1 cellular context compared by ENCODE assay signal in genomic region chr1:211258756-211259595, GRCh38.
TF ChIP-seq lines count a peak whose summit lies in the region.

RCOR3 (plus strand) TSS chr1:211259366; CDS start chr1:211259561, 195 bp downstream.

TF ChIP-seq in HepG2, 621 proteins besides CTCF, POLR2A, EP300 and RAD21 (continued from another document and continues in another):
- TF ChIP-seq ZBTB37 (CRISPR knock-in tag; IDR thresholded peaks at IDR 0.05) (no peak), ZNF335 (CRISPR knock-in tag; IDR thresholded peaks at IDR 0.05) (peak; percentile 19; the same call in 1 of the 2 replicates), ZBTB7A (CRISPR knock-in tag; IDR thresholded peaks at IDR 0.05) (peak; percentile 49; the same call in 1 of the 2 replicates), TSC22D2 (CRISPR knock-in tag; IDR thresholded peaks at IDR 0.05; ENCODE audit: borderline replicate concordance) (peak; percentile 65; the same call in 1 of the 2 replicates), ETV5 (CRISPR knock-in tag; IDR thresholded peaks at IDR 0.05; ENCODE audit: borderline replicate concordance) (peak; percentile 74), CBX5 (CRISPR knock-in tag; IDR thresholded peaks at IDR 0.05; ENCODE audit: borderline replicate concordance) (peak; percentile 77; the same call in 1 of the 2 replicates), RFX1 (IDR thresholded peaks at IDR 0.05) (no peak), HNF1B (CRISPR knock-in tag; IDR thresholded peaks at IDR 0.05) (peak; percentile 40; the same call in 1 of the 2 replicates), CREM (IDR thresholded peaks at IDR 0.05) (no peak), CREM (CRISPR knock-in tag; IDR thresholded peaks at IDR 0.05) (peak; percentile 28; the same call in 1 of the 2 replicates), ZFP41 (CRISPR knock-in tag; IDR thresholded peaks at IDR 0.05; ENCODE audit: borderline replicate concordance) (no peak), ZNF24 (IDR thresholded peaks at IDR 0.05) (no peak), YY1 (IDR thresholded peaks at IDR 0.05; ENCODE audit: insufficient read depth, insufficient replicate concordance, low read depth, low read length) (peak; percentile 86), ZNF75D (CRISPR knock-in tag; IDR thresholded peaks at IDR 0.05; ENCODE audit: borderline replicate concordance) (no peak), NR2F6 (IDR thresholded peaks at IDR 0.05) (0 out of 2 replicates have a peak, but pooled peaks have one; percentile 6), NR2F6 (CRISPR knock-in tag; IDR thresholded peaks at IDR 0.05) (peak; percentile 49; the same call in 1 of the 2 replicates), TMF1 (CRISPR knock-in tag; IDR thresholded peaks at IDR 0.05; ENCODE audit: low read depth) (peak; percentile 41; the same call in 1 of the 2 replicates), ZNF543 (CRISPR knock-in tag; IDR thresholded peaks at IDR 0.05) (peak; percentile 86), ZNF510 (CRISPR knock-in tag; IDR thresholded peaks at IDR 0.05; ENCODE audit: low read depth) (no peak), HBP1 (CRISPR knock-in tag; IDR thresholded peaks at IDR 0.05; ENCODE audit: low read depth) (peak; percentile 66; the same call in 1 of the 2 replicates), PPARG (CRISPR knock-in tag; conservative IDR thresholded peaks at IDR 0.05) (no peak), KLF13 (CRISPR knock-in tag; IDR thresholded peaks at IDR 0.05) (no peak), SMAD9 (CRISPR knock-in tag; IDR thresholded peaks at IDR 0.05) (no peak), ZNF83 (CRISPR knock-in tag; IDR thresholded peaks at IDR 0.05; ENCODE audit: borderline replicate concordance) (peak; percentile 55; the same call in 1 of the 2 replicates), ZNF101 (CRISPR knock-in tag; IDR thresholded peaks at IDR 0.05; ENCODE audit: borderline replicate concordance, low read depth) (0 out of 2 replicates have a peak, but pooled peaks have one; percentile 68), LRRFIP1 (CRISPR knock-in tag; conservative IDR thresholded peaks at IDR 0.05) (no peak), RFX3 (CRISPR knock-in tag; IDR thresholded peaks at IDR 0.05) (no peak), POGZ (CRISPR knock-in tag; IDR thresholded peaks at IDR 0.05) (peak; percentile 83), TCF7L2 (IDR thresholded peaks at IDR 0.05; ENCODE audit: low read depth, low read length) (no peak), ZNF484 (CRISPR knock-in tag; IDR thresholded peaks at IDR 0.05; ENCODE audit: borderline replicate concordance, low read depth) (0 out of 2 replicates have a peak, but pooled peaks have one; percentile 70), ZNF746 (CRISPR knock-in tag; IDR thresholded peaks at IDR 0.05) (0 out of 2 replicates have a peak, but pooled peaks have one; percentile 61), ZNF569 (CRISPR knock-in tag; IDR thresholded peaks at IDR 0.05; ENCODE audit: borderline replicate concordance) (no peak), LCORL (IDR thresholded peaks at IDR 0.05) (no peak), LCORL (CRISPR knock-in tag; IDR thresholded peaks at IDR 0.05) (peak; percentile 80; the same call in 1 of the 2 replicates), THYN1 (CRISPR knock-in tag; IDR thresholded peaks at IDR 0.05; ENCODE audit: borderline replicate concordance, low read depth) (no peak), ZNF773 (CRISPR knock-in tag; IDR thresholded peaks at IDR 0.05; ENCODE audit: borderline replicate concordance) (no peak; the same call in 1 of the 2 replicates), MIER3 (CRISPR knock-in tag; IDR thresholded peaks at IDR 0.05; ENCODE audit: borderline replicate concordance) (no peak), FUBP1 (CRISPR knock-in tag; IDR thresholded peaks at IDR 0.05; ENCODE audit: borderline replicate concordance) (no peak), ATAD3A (CRISPR knock-in tag; IDR thresholded peaks at IDR 0.05) (no peak), THRA (CRISPR knock-in tag; IDR thresholded peaks at IDR 0.05; ENCODE audit: borderline replicate concordance) (peak; percentile 36; the same call in 1 of the 2 replicates), CREB1 (IDR thresholded peaks at IDR 0.05) (peak; percentile 44; the same call in 1 of the 2 replicates), CREB1 (CRISPR knock-in tag; IDR thresholded peaks at IDR 0.05) (peak; percentile 1; the same call in 1 of the 2 replicates), HOMEZ (CRISPR knock-in tag; IDR thresholded peaks at IDR 0.05; ENCODE audit: low read depth) (peak; percentile 66; the same call in 1 of the 2 replicates), HNF1A (IDR thresholded peaks at IDR 0.05; ENCODE audit: low read depth) (no peak), HNF1A (CRISPR knock-in tag; IDR thresholded peaks at IDR 0.05; ENCODE audit: borderline replicate concordance) (peak; percentile 59), ZNF256 (CRISPR knock-in tag; conservative IDR thresholded peaks at IDR 0.05) (no peak; the same call in 1 of the 2 replicates), ELK4 (CRISPR knock-in tag; IDR thresholded peaks at IDR 0.05; ENCODE audit: borderline replicate concordance) (no peak), AGO2 (optimal IDR thresholded peaks at IDR 0.05; ENCODE audit: low read depth, low read length) (peak; percentile 60)
